ENCODE assay signal across 22 cellular contexts in genomic region chr16:4544483-4544882, GRCh38. TPM values are rescaled to one million over a fixed set of nuclear protein-coding genes. Genes with fewer than 3 reads are reported as not detected.
"Had no signal": no experiment of that assay in that cellular context is flagged by ENCODE, and none has a peak within 500 bp of the region (broad histone marks: within the 10 kb centered on the region; RNA-seq: fewer than 3 reads in every experiment).

No MANE protein-coding gene starts in this region.

- H3K27ac ChIP-seq: breast epithelium, gastrocnemius medialis, left lung, transverse colon, vagina, WERI-Rb-1 had no signal

- DNase-seq: activated CD4-positive, alpha-beta T cell treated with anti-CD3 and anti-CD28 coated beads for 1 hour; activated CD8-positive, alpha-beta memory T cell treated with anti-CD3 and anti-CD28 coated beads for 24 hours; activated CD8-positive, alpha-beta memory T cell treated with anti-CD3 and anti-CD28 coated beads, Interleukin-2, amount 50 U/mL, for 48 hours; activated effector memory CD4-positive, alpha-beta T cell treated with Interleukin-2 at 50 U/mL for 16 hours; activated naive CD4-positive, alpha-beta T cell treated with anti-CD3 and anti-CD28 coated beads, Interleukin-2, amount 50 U/mL, for 16 hours; activated T-cell treated with anti-CD3 and anti-CD28 coated beads, Interleukin-2, amount 50 U/mL, for 48 hours; cerebellar nuclear complex; effector CD4-positive, alpha-beta T cell; gastrocnemius medialis; head of caudate nucleus; left lung; midbrain; retina; stimulated activated CD4-positive, alpha-beta T cell treated with anti-CD3 and anti-CD28 coated beads, Interleukin-2, amount 100 ng/mL, for 24 hours; stimulated activated naive CD8-positive, alpha-beta T cell treated with anti-CD3 and anti-CD28 coated beads, Interleukin-15, Interleukin-2, amounts not matched to agents 100 U/mL and 50 U/mL, for 24 hours; transverse colon; WERI-Rb-1 had no signal

- H3K27me3 ChIP-seq: breast epithelium, gastrocnemius medialis, left lung, transverse colon, vagina had no signal

- H3K9me3 ChIP-seq: gastrocnemius medialis, vagina had no signal

- H3K36me3 ChIP-seq: breast epithelium, gastrocnemius medialis, left lung, transverse colon, vagina, WERI-Rb-1 had no signal

- H3K4me3 ChIP-seq: breast epithelium, gastrocnemius medialis, left lung, transverse colon, vagina had no signal

- ATAC-seq: esophagus mucosa; gastrocnemius medialis; left lung; stimulated activated naive CD8-positive, alpha-beta T cell treated with anti-CD3 and anti-CD28 coated beads, Interleukin-15, Interleukin-2, amounts not matched to agents 100 U/mL and 50 U/mL, for 24 hours had no signal

- H3K4me1 ChIP-seq: breast epithelium, gastrocnemius medialis, vagina had no signal

RNA-seq across cellular contexts. Expression of gene C16orf96, which starts 11.7 kb away (rescaled TPM):
- total RNA-seq: breast epithelium, lung microvascular endothelial cell, transverse colon, vagina had no signal
- polyA plus RNA-seq: keratinocyte had no signal
